8 cellular contexts compared by ENCODE assay signal in genomic region chr10:70115948-70116682, GRCh38. TPM values are rescaled to one million over a fixed set of nuclear protein-coding genes. Genes with fewer than 3 reads are reported as not detected.
DNase-seq lines count a peak whose midpoint lies in the region; ATAC-seq lines count a peak whose summit lies in the region.

No MANE protein-coding gene starts in this region.

- no peak for ATAC-seq in HG02763 (IDR thresholded peaks at IDR 0.05; ENCODE audit: unreplicated experiment)

- DNase-seq in activated gamma-delta T cell treated with Interleukin-2 at 50 U/mL for 16 hours, result peak; percentile 61
- no peak for DNase-seq in activated gamma-delta T cell (lab: John Stamatoyannopoulos, UW)
- peak; percentile 27 for DNase-seq in NCI-H146 treated with DMSO at 0.1 percent for 48 hours (lab: John Stamatoyannopoulos, UW; ENCODE audit: unreplicated experiment)
- peak; percentile 39 to 43 for DNase-seq in activated CD4-positive, alpha-beta T cell treated with anti-CD3 and anti-CD28 coated beads, Interleukin-2, amount 50 U/mL, for 4 hours
- DNase-seq in effector CD8-positive, alpha-beta T cell (lab: John Stamatoyannopoulos, UW), result peak; percentile 48
- DNase-seq in myocyte (ENCODE audit: low read depth), result peak; percentile 50

- H3K4me1 ChIP-seq in subcutaneous abdominal adipose tissue (ENCODE audit: control insufficient read depth in 5 of 5, insufficient read depth in 5 of 5, low read length in 5 of 5), result peaks cover 2 to 87% (median 63%) of the 10 kb centered on the region in 5 donors

- H3K27me3 ChIP-seq in subcutaneous abdominal adipose tissue (ENCODE audit: control insufficient read depth in 5 of 5, insufficient read depth in 4 of 5, low read length in 5 of 5), result no peaks in the 10 kb centered on the region

- no peak overlapping the region for H3K4me3 ChIP-seq in subcutaneous abdominal adipose tissue (ENCODE audit: low read depth in 1 of 5, low read length in 5 of 5)

- H3K9ac ChIP-seq in subcutaneous abdominal adipose tissue (ENCODE audit: low read length in 5 of 5), result no peak overlapping the region

- H3K36me3 ChIP-seq in subcutaneous abdominal adipose tissue (ENCODE audit: control insufficient read depth in 5 of 5, insufficient read depth in 5 of 5, low read length in 5 of 5), result peaks cover 6 to 94% (median 83%) of the 10 kb centered on the region in 5 donors

- peak overlapping the region; percentile 72 for H3K27ac ChIP-seq in subcutaneous abdominal adipose tissue (ENCODE audit: low read depth, low read length)

- H3K9me3 ChIP-seq in subcutaneous abdominal adipose tissue (ENCODE audit: control insufficient read depth in 5 of 5, low read length in 5 of 5), result no peaks in the 10 kb centered on the region

RNA-seq across cellular contexts. Expression of gene AIFM2, which starts 16.5 kb away (rescaled TPM):
- 15.8 and 18.3 TPM in 2 replicates for total RNA-seq in myocyte
- polyA plus RNA-seq in myocyte (2012), result 16.1 TPM

RNA-seq across cellular contexts. Expression of gene TYSND1, which starts 30.4 kb away (rescaled TPM):
- 14.7 and 15.2 TPM in 2 replicates for total RNA-seq in myocyte
- 7.3 TPM for polyA plus RNA-seq in myocyte (2012)

RNA-seq across cellular contexts. Expression of gene SAR1A, which starts 54.2 kb away (rescaled TPM):
- total RNA-seq in myocyte, result 99.2 and 99.6 TPM in 2 replicates
- 76.1 TPM for polyA plus RNA-seq in myocyte (2012)
